ENCODE assay signal across 19 cellular contexts in genomic region chr11:18567081-18567480, GRCh38. TPM values are rescaled to one million over a fixed set of nuclear protein-coding genes. Genes with fewer than 3 reads are reported as not detected.
DNase-seq lines count a peak whose midpoint lies in the region; ATAC-seq and TF ChIP-seq lines count a peak whose summit lies in the region.
"Had no signal": no experiment of that assay in that cellular context is flagged by ENCODE, and none has a peak within 500 bp of the region (broad histone marks: within the 10 kb centered on the region; RNA-seq: fewer than 3 reads in every experiment).

No MANE protein-coding gene starts in this region.

- CTCF ChIA-PET in T-cell (lab: Charles Lee) = no interaction called here

- H3K27ac Mint-ChIP-seq in T-cell = peak overlapping the region in 1 of 2 donors; percentile 36
- H3K27ac Mint-ChIP-seq: B cell; CD4-positive, alpha-beta T cell had no signal

- H3K79me2 ChIP-seq in osteoblast (ENCODE audit: insufficient read depth, low read length) = no peaks in the 10 kb centered on the region

- no peaks in the 10 kb centered on the region for H3K9me3 ChIP-seq in osteoblast (ENCODE audit: low read depth, low read length)

- DNase-seq in EH (ENCODE audit: low read depth) = peak; percentile 18
- peak; percentile 79 for DNase-seq in HCEC 1CT
- DNase-seq in epithelial cell of esophagus (ENCODE audit: low read depth) = peak; percentile 24
- DNase-seq in osteoblast (ENCODE audit: insufficient read length, low spot score, missing footprints) = peak; percentile 65
- DNase-seq in COLO829 (ENCODE audit: low spot score) = no peak
- no peak for DNase-seq in T-cell
- DNase-seq in activated CD4-positive, CD25-positive, alpha-beta regulatory T cell treated with anti-CD3 and anti-CD28 coated beads, Interleukin-2, amount 50 U/mL, for 72 hours = no peak
- DNase-seq: ACHN; CD4-positive, alpha-beta T cell; H9; NCI-H1105; NCI-H2081; NCI-H446 treated with DMSO at 0.1 percent for 48 hours; NCI-H748 treated with DMSO at 0.1 percent for 48 hours; OCI-M1; SHP77 had no signal

- H3K4me1 Mint-ChIP-seq in T-cell = no peaks in the 10 kb centered on the region
- H3K4me1 Mint-ChIP-seq: B cell had no signal

- H3K4me2 ChIP-seq in osteoblast (ENCODE audit: insufficient read depth, low read length) = no peak overlapping the region

- H3K27me3 ChIP-seq in osteoblast (ENCODE audit: insufficient read depth, low read length) = no peaks in the 10 kb centered on the region

- POLR2A ChIA-PET in T-cell (lab: Charles Lee) = interaction anchor here in 1 of 2 donors (0.7 kb wide), 1 partner anchor 394 kb away, joined by 3 read pairs; no protein-coding TSS in a partner anchor

- peaks cover 2% of the 10 kb centered on the region for H4K20me1 ChIP-seq in osteoblast (ENCODE audit: insufficient read depth, low read length)

- ATAC-seq in GM21367 (IDR thresholded peaks at IDR 0.05; ENCODE audit: unreplicated experiment) = no peak
- no peak for ATAC-seq in T-cell (replicated peaks in 1 of 4)
- ATAC-seq: K562 had no signal

- no peaks in the 10 kb centered on the region for H3K9me3 Mint-ChIP-seq in T-cell
- H3K9me3 Mint-ChIP-seq: CD4-positive, alpha-beta T cell; H9 had no signal

- no peaks in the 10 kb centered on the region for H3K27me3 Mint-ChIP-seq in T-cell
- H3K27me3 Mint-ChIP-seq: B cell; CD4-positive, alpha-beta T cell had no signal

- no peak overlapping the region for H2AFZ ChIP-seq in osteoblast (ENCODE audit: low read length)

- peaks cover 14% of the 10 kb centered on the region for H3K4me1 ChIP-seq in osteoblast (ENCODE audit: insufficient read depth, low read length)

- peak overlapping the region; percentile 5 for H3K27ac ChIP-seq in osteoblast (ENCODE audit: low read depth, low read length)

- H3K4me3 ChIP-seq in epithelial cell of esophagus (ENCODE audit: low read length) = no peak overlapping the region
- H3K4me3 ChIP-seq in osteoblast (ENCODE audit: insufficient read depth, low read length) = no peak overlapping the region
- H3K4me3 ChIP-seq: K562 had no signal

- H3K36me3 Mint-ChIP-seq in T-cell = peaks cover 18% of the 10 kb centered on the region

- no peak for TF ChIP-seq CTCF in epithelial cell of esophagus (IDR thresholded peaks at IDR 0.05; ENCODE audit: insufficient read depth, low read depth, low read length, missing control alignments)
- TF ChIP-seq CTCF in osteoblast (IDR thresholded peaks at IDR 0.05; ENCODE audit: extremely low read depth, low read depth, low read length) = no peak

- H3K36me3 ChIP-seq in osteoblast (ENCODE audit: insufficient read depth, low read length) = peaks cover 15% of the 10 kb centered on the region

- H3K4me3 Mint-ChIP-seq in T-cell = no peak overlapping the region
- H3K4me3 Mint-ChIP-seq: B cell; CD4-positive, alpha-beta T cell; H9 had no signal

RNA-seq across cellular contexts. Expression of gene UEVLD, which starts 21.5 kb away (rescaled TPM):
- total RNA-seq in osteoblast (20.6 and 26.8 TPM in 2 replicates), T-cell (1 to 10 TPM; 3.9 to 9.0 (median 7.1) TPM)

RNA-seq across cellular contexts. Expression of gene MISFA, which starts 32.5 kb away (rescaled TPM):
- under 0.01 and 0.29 TPM in 2 replicates for total RNA-seq in osteoblast
- total RNA-seq in T-cell = under 1 TPM in 1 of 5 donors, not detected in 4; 0.59 TPM

RNA-seq across cellular contexts. Expression of gene TSG101, which starts 40.3 kb away (rescaled TPM):
- 67.3 and 67.8 TPM in 2 replicates for total RNA-seq in osteoblast
- total RNA-seq in T-cell = 10 to 100 TPM; 13.6 to 38.8 (median 36.1) TPM

Comparison
In these comparisons a context has a peak if more than half of its experiments do, and no peak if none do; other contexts are left out.
1. DNase-seq: peak in EH (single experiment), HCEC 1CT (single experiment), epithelial cell of esophagus (single experiment) and osteoblast (single experiment); none in COLO829 (single experiment), T-cell (0 of 34) and activated CD4-positive, CD25-positive, alpha-beta regulatory T cell treated with anti-CD3 and anti-CD28 coated beads, Interleukin-2, amount 50 U/mL, for 72 hours (single experiment).